1 cellular context compared by ENCODE assay signal in the genomic region with DNA sequence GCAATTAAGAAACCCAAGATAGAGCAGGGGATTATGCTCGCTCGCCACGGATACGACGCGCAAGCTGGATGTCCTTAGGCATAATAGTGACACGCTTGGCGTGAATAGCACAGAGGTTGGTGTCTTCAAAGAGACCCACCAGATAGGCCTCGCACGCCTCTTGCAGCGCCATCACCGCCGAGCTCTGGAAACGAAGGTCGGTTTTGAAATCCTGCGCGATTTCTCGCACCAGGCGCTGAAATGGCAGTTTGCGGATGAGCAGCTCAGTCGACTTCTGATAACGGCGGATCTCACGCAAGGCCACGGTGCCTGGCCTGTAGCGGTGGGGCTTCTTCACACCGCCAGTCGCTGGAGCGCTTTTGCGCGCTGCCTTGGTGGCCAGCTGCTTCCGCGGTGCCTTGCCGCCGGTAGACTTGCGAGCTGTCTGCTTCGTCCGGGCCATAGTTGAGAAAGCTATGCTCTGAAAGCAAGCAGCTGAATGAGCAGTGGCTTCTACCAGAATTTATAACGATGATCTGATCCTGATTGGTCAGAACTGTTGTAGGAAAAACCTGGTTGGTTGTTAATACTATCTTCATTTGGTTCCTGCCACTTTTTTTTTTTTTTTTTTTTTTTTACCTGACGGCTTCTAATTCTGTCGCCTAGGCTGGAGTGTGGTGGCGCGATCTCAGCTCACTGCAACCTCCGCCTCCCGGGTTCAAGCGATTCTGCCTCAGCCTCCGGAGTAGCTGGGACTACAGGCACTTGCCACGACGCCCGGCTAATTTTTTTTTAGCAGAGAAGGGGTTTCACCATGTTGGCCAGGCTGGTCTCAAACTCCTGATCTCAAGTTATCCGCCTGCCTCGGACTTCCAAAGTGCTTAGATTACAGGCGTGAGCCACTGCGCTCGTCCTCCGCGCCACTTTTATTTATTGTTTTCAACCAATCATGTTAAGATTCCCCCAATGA.
TF ChIP-seq lines count a peak whose summit lies in the region.

No MANE protein-coding gene starts in this region.

TF ChIP-seq in K562, 482 proteins besides CTCF, POLR2A, EP300 and RAD21 (continued from another document):
- TF ChIP-seq, protein P1, sequence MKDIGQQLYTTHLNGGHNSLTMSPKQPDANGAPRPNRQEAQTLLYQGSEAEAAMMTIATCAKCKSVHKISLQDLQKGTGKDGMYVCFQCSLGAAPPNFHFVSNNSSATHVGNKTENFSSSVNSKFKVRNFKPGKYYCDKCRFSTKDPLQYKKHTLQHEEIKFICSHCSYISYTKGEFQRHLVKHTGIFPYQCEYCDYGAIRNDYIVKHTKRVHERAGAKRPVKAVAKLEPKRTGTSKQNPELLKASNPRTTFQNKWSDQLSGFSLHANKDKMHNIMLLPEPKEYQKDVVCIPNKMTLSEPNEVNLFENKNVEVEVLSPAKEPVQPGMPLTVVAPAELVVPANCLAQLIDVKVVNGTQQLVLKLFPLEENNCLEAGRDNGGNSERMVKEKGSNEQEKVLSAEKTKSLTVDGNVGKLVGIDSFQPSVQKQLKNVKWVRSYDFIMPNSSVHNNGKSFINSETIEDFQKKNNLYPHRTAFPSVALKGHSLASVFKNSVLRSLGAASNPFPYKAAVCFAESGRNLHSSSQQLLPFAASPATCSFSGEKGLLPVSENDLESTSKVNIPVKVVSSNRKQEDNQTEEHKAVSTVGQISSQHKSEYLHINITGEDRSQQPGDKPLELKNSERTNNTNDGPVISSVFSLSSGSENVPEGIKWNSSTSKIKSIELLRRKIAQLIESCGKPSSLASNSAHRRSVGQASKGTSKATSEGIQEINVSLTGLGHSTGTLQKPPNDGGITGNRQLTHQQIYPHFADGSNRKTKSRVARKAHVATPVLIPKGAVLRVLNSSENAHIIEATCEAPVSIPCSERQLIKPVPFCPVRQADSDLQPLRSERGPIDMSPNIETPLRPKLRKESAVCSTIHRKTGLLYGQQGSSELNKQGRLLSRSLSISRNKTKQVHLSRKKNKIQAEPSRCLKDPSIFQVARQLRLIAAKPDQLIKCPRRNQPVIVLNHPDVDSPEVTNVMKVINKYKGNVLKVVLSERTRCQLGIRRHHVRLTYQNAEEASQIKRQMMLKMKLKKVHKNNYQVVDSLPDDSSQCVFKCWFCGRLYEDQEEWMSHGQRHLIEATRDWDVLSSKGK (CRISPR knock-in tag; IDR thresholded peaks at IDR 0.05), result no peak
